ENCODE assay signal across 25 cellular contexts in the genomic region with DNA sequence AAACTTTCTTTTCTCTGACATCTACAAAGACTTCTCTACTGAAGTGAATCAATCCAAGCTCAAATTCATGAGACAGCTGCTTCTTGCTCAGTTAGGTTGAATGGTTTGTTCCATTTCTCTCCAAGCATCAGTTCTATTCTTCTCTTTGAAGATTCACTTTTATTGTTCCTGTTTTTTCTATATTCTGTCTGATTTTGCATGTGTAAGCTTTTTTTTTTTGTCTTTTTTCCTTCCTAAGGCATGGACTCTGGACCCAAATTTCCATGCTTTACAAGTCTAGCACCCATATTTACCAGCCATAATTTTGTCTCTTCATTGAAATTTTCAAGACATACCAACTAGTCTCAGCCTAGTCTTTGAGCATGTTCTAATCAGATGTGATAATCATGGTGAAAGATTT.
"Had no signal": no experiment of that assay in that cellular context is flagged by ENCODE, and none has a peak within 500 bp of the region (broad histone marks: within the 10 kb centered on the region; RNA-seq: fewer than 3 reads in every experiment).

No MANE protein-coding gene starts in this region.

- H3K9me3 ChIP-seq: left ventricle myocardium inferior, neutrophil, right atrium auricular region, spleen, tibial nerve, vagina had no signal

- H3K4me2 ChIP-seq: neural progenitor cell had no signal

- H3K9ac ChIP-seq: neural progenitor cell had no signal

- ATAC-seq: natural killer cell; sciatic nerve; stimulated activated memory B cell treated with anti-CD40 and anti-IgM and Interleukin-4, amounts not matched to agents 10 μg/mL and 1 μg/mL and 100 μg/mL, for 72 hours; stimulated activated naive CD8-positive, alpha-beta T cell treated with anti-CD3 and anti-CD28 coated beads, Interleukin-15, amount 100 ng/mL, for 72 hours had no signal

- H3K9me3 Mint-ChIP-seq: mesothelial cell of epicardium; naive B cell; natural killer cell; nephron progenitor cell; neural progenitor cell; stimulated activated memory B cell treated with anti-CD40 and anti-IgM and Interleukin-4, amounts not matched to agents 10 μg/mL and 1 μg/mL and 100 μg/mL, for 72 hours; stimulated activated naive CD8-positive, alpha-beta T cell treated with anti-CD3 and anti-CD28 coated beads, Interleukin-15, amount 100 ng/mL, for 72 hours; type B pancreatic cell had no signal

- DNase-seq: hippocampal formation; left ventricle myocardium inferior; mesendoderm; naive B cell; natural killer cell; nephron progenitor cell; occipital lobe; spleen; stimulated activated CD4-positive, alpha-beta T cell treated with anti-CD3 and anti-CD28 coated beads, Interleukin-4, amount 100 ng/mL, for 4 hours; stimulated activated CD8-positive, alpha-beta memory T cell treated with anti-CD3 and anti-CD28 coated beads, Interleukin-4, amount 100 ng/mL, for 48 hours; stimulated activated naive CD4-positive, alpha-beta T cell treated with Interleukin-2 at 50 U/mL for 16 hours; stimulated activated naive CD8-positive, alpha-beta T cell treated with anti-CD3 and anti-CD28 coated beads, Interleukin-15, amount 100 ng/mL, for 72 hours; substantia nigra had no signal

- H3K27me3 Mint-ChIP-seq: progenitor cell of endocrine pancreas; stimulated activated naive CD8-positive, alpha-beta T cell treated with anti-CD3 and anti-CD28 coated beads, Interleukin-15, amount 100 ng/mL, for 72 hours; type B pancreatic cell had no signal

- H3K4me1 Mint-ChIP-seq: mesothelial cell of epicardium; naive B cell; natural killer cell; nephron progenitor cell; stimulated activated memory B cell treated with anti-CD40 and anti-IgM and Interleukin-4, amounts not matched to agents 10 μg/mL and 1 μg/mL and 100 μg/mL, for 72 hours had no signal

- H3K27ac ChIP-seq: left ventricle myocardium inferior, neural progenitor cell, neutrophil, right atrium auricular region, skin epidermis, spleen, tibial nerve, vagina had no signal

- H3K4me3 Mint-ChIP-seq: mesothelial cell of epicardium; naive B cell; natural killer cell; nephron progenitor cell; neural progenitor cell; stimulated activated memory B cell treated with anti-CD40 and anti-IgM and Interleukin-4, amounts not matched to agents 10 μg/mL and 1 μg/mL and 100 μg/mL, for 72 hours; stimulated activated naive CD8-positive, alpha-beta T cell treated with anti-CD3 and anti-CD28 coated beads, Interleukin-15, amount 100 ng/mL, for 72 hours; type B pancreatic cell had no signal

- H3K27me3 ChIP-seq: neural progenitor cell, neutrophil, right atrium auricular region, spleen, tibial nerve, vagina had no signal

- H3K36me3 Mint-ChIP-seq: mesothelial cell of epicardium; naive B cell; natural killer cell; neural progenitor cell; stimulated activated memory B cell treated with anti-CD40 and anti-IgM and Interleukin-4, amounts not matched to agents 10 μg/mL and 1 μg/mL and 100 μg/mL, for 72 hours; type B pancreatic cell had no signal

- H3K27ac Mint-ChIP-seq: mesothelial cell of epicardium; naive B cell; natural killer cell; nephron progenitor cell; neural progenitor cell; progenitor cell of endocrine pancreas; stimulated activated memory B cell treated with anti-CD40 and anti-IgM and Interleukin-4, amounts not matched to agents 10 μg/mL and 1 μg/mL and 100 μg/mL, for 72 hours; stimulated activated naive CD8-positive, alpha-beta T cell treated with anti-CD3 and anti-CD28 coated beads, Interleukin-15, amount 100 ng/mL, for 72 hours; type B pancreatic cell had no signal

- H3K36me3 ChIP-seq: left ventricle myocardium inferior, neural progenitor cell, neutrophil, right atrium auricular region, spleen, tibial nerve, vagina had no signal

- H2AFZ ChIP-seq: neural progenitor cell had no signal

- H3K4me1 ChIP-seq: left ventricle myocardium inferior, neural progenitor cell, right atrium auricular region, spleen, tibial nerve, vagina had no signal

- H3K4me3 ChIP-seq: left ventricle myocardium inferior, lung, neural progenitor cell, right atrium auricular region, skin epidermis, spleen, tibial nerve, vagina had no signal
